Comparison of ENCODE assay signal across 19 cellular contexts in the genomic region with DNA sequence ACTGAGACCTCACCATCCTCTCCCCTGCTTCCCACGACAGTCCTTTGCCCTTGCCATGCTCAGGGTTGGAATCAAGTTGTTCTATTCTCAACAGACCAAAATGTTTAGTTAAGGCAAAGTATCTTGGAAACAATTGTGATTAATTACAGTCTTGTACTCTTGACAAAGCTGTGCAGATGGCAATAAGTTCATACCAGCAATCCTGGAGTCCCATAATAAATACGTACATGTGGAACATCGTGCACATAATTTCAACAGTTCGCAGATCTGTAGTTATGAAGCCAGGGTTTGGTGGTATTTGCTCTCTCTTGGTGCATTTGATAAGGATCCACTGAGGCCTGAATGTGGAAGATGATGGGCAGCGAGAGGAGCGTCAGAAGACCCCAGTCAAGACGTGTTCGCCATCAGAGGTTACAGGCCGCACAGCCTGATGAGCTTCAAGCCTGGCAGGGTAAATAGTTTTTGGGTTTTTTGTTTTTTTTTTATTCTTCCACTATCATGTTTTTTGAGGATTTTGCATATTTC. TPM values are rescaled to one million over a fixed set of nuclear protein-coding genes. Genes with fewer than 3 reads are reported as not detected.
DNase-seq lines count a peak whose midpoint lies in the region; ATAC-seq and TF ChIP-seq lines count a peak whose summit lies in the region.
"Had no signal": no experiment of that assay in that cellular context is flagged by ENCODE, and none has a peak within 500 bp of the region (broad histone marks: within the 10 kb centered on the region; RNA-seq: fewer than 3 reads in every experiment).

No MANE protein-coding gene starts in this region.

- H3K4me1 ChIP-seq in mammary epithelial cell (ENCODE audit: insufficient read depth, low read length) = peaks cover 40% of the 10 kb centered on the region
- peaks cover 49 to 100% (median 66%) of the 10 kb centered on the region in 3 donors for H3K4me1 ChIP-seq in esophagus squamous epithelium

- H3K9me3 Mint-ChIP-seq in MCF 10A (ENCODE audit: unreplicated experiment) = no peaks in the 10 kb centered on the region
- H3K9me3 Mint-ChIP-seq in osteocyte (ENCODE audit: unreplicated experiment) = no peaks in the 10 kb centered on the region
- H3K9me3 Mint-ChIP-seq in type B pancreatic cell = no peaks in the 10 kb centered on the region
- H3K9me3 Mint-ChIP-seq: effector memory CD8-positive, alpha-beta T cell; nephron progenitor cell had no signal

- no peak for TF ChIP-seq POLR2A in esophagus squamous epithelium (IDR thresholded peaks at IDR 0.05)

- in situ Hi-C loops in mammary epithelial cell (cut with MboI; ENCODE audit: low sequenced_read_pairs in 2 of 2) = no loop called here

- H3K36me3 ChIP-seq in mammary epithelial cell (ENCODE audit: insufficient read depth, low read length) = peaks cover 15% of the 10 kb centered on the region
- peaks cover 0 to 40% (median 3%) of the 10 kb centered on the region in 3 donors for H3K36me3 ChIP-seq in esophagus squamous epithelium

- no peaks in the 10 kb centered on the region for H4K20me1 ChIP-seq in mammary epithelial cell (ENCODE audit: insufficient read depth, low read length)

- ATAC-seq in HG03342 (IDR thresholded peaks at IDR 0.05; ENCODE audit: unreplicated experiment) = no peak
- ATAC-seq: effector memory CD8-positive, alpha-beta T cell had no signal

- H3K4me1 Mint-ChIP-seq in MCF 10A (ENCODE audit: insufficient read depth, unreplicated experiment) (peaks cover 49% of the 10 kb centered on the region), osteocyte (ENCODE audit: unreplicated experiment) (peaks cover 31% of the 10 kb centered on the region), type B pancreatic cell (ENCODE audit: unreplicated experiment) (peaks cover 13% of the 10 kb centered on the region)

- no peak overlapping the region for H3K4me2 ChIP-seq in mammary epithelial cell (ENCODE audit: insufficient read depth, low read depth, low read length)
- H3K4me2 ChIP-seq: PC-9 had no signal

- no peak overlapping the region for H3K4me3 ChIP-seq in mammary epithelial cell (replicated peaks in 1 of 3; ENCODE audit: insufficient read depth in 1 of 3, low read depth in 2 of 3, low read length in 3 of 3)
- H3K4me3 ChIP-seq in esophagus squamous epithelium = no peak overlapping the region
- H3K4me3 ChIP-seq: PC-9 had no signal

- dilution Hi-C loops in mammary epithelial cell (cut with HindIII; ENCODE audit: low sequenced_read_pairs) = no loop called here

- no peaks in the 10 kb centered on the region for H3K79me2 ChIP-seq in mammary epithelial cell (ENCODE audit: insufficient read depth, low read length)

- H3K9me3 ChIP-seq in mammary epithelial cell (replicated peaks; ENCODE audit: insufficient read depth, low read length) = no peaks in the 10 kb centered on the region
- no peaks in the 10 kb centered on the region for H3K9me3 ChIP-seq in esophagus squamous epithelium

- no peak overlapping the region for H2AFZ ChIP-seq in mammary epithelial cell (ENCODE audit: low read depth, low read length)
- H2AFZ ChIP-seq: PC-9 had no signal

- H3K9ac ChIP-seq in mammary epithelial cell (ENCODE audit: insufficient read depth, low read length) = no peak overlapping the region

- intact Hi-C loops in MCF 10A (cut with micrococcal nuclease) (no loop called here), mammary epithelial cell (cut with micrococcal nuclease) (no loop called here), esophagus squamous epithelium (cut with DNase I) (no loop called here)

- POLR2A ChIA-PET in MCF 10A (lab: Yijun Ruan, JAX) = interaction anchor here (0.6 to 1.5 kb wide), 2 partner anchors 21 to 56 kb away, joined by 4 to 6 read pairs; no protein-coding TSS in a partner anchor

- H3K36me3 Mint-ChIP-seq in MCF 10A (ENCODE audit: insufficient read depth, unreplicated experiment) (peaks cover 62% of the 10 kb centered on the region), osteocyte (ENCODE audit: unreplicated experiment) (peaks cover 42% of the 10 kb centered on the region), type B pancreatic cell (peaks cover 44% of the 10 kb centered on the region)

- H3K27ac ChIP-seq in mammary epithelial cell (ENCODE audit: insufficient read depth, low read depth, low read length) (no peak overlapping the region), esophagus squamous epithelium (peak overlapping the region; percentile 6 to 96 (median 88))
- H3K27ac ChIP-seq: brain microvascular endothelial cell, PC-9, WERI-Rb-1 had no signal

- H3K4me3 Mint-ChIP-seq in MCF 10A (ENCODE audit: unreplicated experiment) (no peak overlapping the region), osteocyte (ENCODE audit: unreplicated experiment) (no peak overlapping the region), type B pancreatic cell (peak overlapping the region; percentile 17)
- H3K4me3 Mint-ChIP-seq: effector memory CD8-positive, alpha-beta T cell; nephron progenitor cell had no signal

- no peaks in the 10 kb centered on the region for H3K27me3 ChIP-seq in mammary epithelial cell (ENCODE audit: insufficient read depth, low read length)
- H3K27me3 ChIP-seq in esophagus squamous epithelium = no peaks in the 10 kb centered on the region
- H3K27me3 ChIP-seq: brain microvascular endothelial cell had no signal

- TF ChIP-seq CTCF in MCF 10A (IDR thresholded peaks at IDR 0.05; ENCODE audit: unreplicated experiment) (no peak), mammary epithelial cell (conservative IDR thresholded peaks at IDR 0.05 in 1 of 2, IDR thresholded peaks at IDR 0.05 in 1 of 2; ENCODE audit: extremely low read depth in 1 of 2, insufficient read depth in 1 of 2, low read depth in 1 of 2, low read length in 2 of 2) (no peak), esophagus squamous epithelium (IDR thresholded peaks at IDR 0.05) (no peak), osteocyte (IDR thresholded peaks at IDR 0.05) (no peak), type B pancreatic cell (conservative IDR thresholded peaks at IDR 0.05) (no peak)

- H3K27me3 Mint-ChIP-seq in MCF 10A (ENCODE audit: insufficient read depth, unreplicated experiment) (no peaks in the 10 kb centered on the region), osteocyte (ENCODE audit: unreplicated experiment) (no peaks in the 10 kb centered on the region), type B pancreatic cell (no peaks in the 10 kb centered on the region)

- BruUV-seq in MCF 10A (replicated peaks; lab: Mats Ljungman, UMichigan) (no TSS peak), mammary epithelial cell (replicated peaks; lab: Mats Ljungman, UMichigan) (no TSS peak)

- peak overlapping the region; percentile 81 for H3K27ac Mint-ChIP-seq in MCF 10A (ENCODE audit: low read depth, unreplicated experiment)
- H3K27ac Mint-ChIP-seq in osteocyte (ENCODE audit: unreplicated experiment) = peak overlapping the region; percentile 59
- H3K27ac Mint-ChIP-seq in type B pancreatic cell = peak overlapping the region; percentile 82
- H3K27ac Mint-ChIP-seq: nephron progenitor cell had no signal

- 96% methylated on average over 9 of the region's 9 CpGs for WGBS in mammary epithelial cell (ENCODE audit: low coverage, missing lambda C conversion rate)
- WGBS in esophagus squamous epithelium, 2 donors = 82 to 94% methylated on average over 9 of the region's 9 CpGs

- CTCF ChIA-PET in MCF 10A (lab: Yijun Ruan, JAX) (interaction anchor here (0.6 to 1.3 kb wide), 6 partner anchors 10 to 504 kb away, joined by 3 to 4 read pairs (median 3); no protein-coding TSS in a partner anchor), mammary epithelial cell (lab: Charles Lee; ENCODE audit: low non-redundant PET) (no interaction called here)

- DNase-seq in MCF 10A (ENCODE audit: unreplicated experiment) (no peak), mammary epithelial cell (no peak), esophagus squamous epithelium (lab: John Stamatoyannopoulos, UW) (no peak), osteocyte (ENCODE audit: extremely low spot score, unreplicated experiment) (peak; percentile 19), type B pancreatic cell (ENCODE audit: extremely low spot score, unreplicated experiment) (no peak), GOT3 (lab: John Stamatoyannopoulos, UW) (no peak)
- no peak for DNase-seq in activated CD4-positive, alpha-beta T cell treated with anti-CD3 and anti-CD28 coated beads, Interleukin-2, amount 50 U/mL, for 4 hours
- DNase-seq: activated gamma-delta T cell treated with Interleukin-2 at 50 U/mL for 16 hours; effector memory CD8-positive, alpha-beta T cell; islet precursor cell; MM.1S; NCI-H2081 treated with DMSO at 0.1 percent for 48 hours; nephron progenitor cell; stimulated activated CD4-positive, alpha-beta T cell treated with anti-CD3 and anti-CD28 coated beads, Interleukin-12 subunit alpha, Interleukin-12 subunit beta, amount 100 ng/mL, for 4 hours; SW 1271; WERI-Rb-1 had no signal

RNA-seq across cellular contexts. Expression of a gene that starts 52.9 kb away (rescaled TPM):
- total RNA-seq in MCF 10A (2022) (0.77 and 1.7 TPM in 2 replicates), mammary epithelial cell (under 1 TPM; 0.83 to 0.94 TPM), esophagus squamous epithelium (1 to 10 TPM; 1.2 to 4.4 (median 3.1) TPM), osteocyte (0.42 and 1.1 TPM in 2 replicates), type B pancreatic cell (ENCODE audit: low replicate concordance) (6.0 and 8.1 TPM in 2 replicates)
- 0.37 TPM for polyA plus RNA-seq in mammary epithelial cell
- polyA minus RNA-seq in mammary epithelial cell = not detected
